Comparison of ENCODE assay signal across 8 cellular contexts in genomic region chr13:29925457-29925856, GRCh38.
A peak's percentile ranks its signal among the peaks of the same experiment; 100 is the strongest.
DNase-seq lines count a peak whose midpoint lies in the region; ATAC-seq and TF ChIP-seq lines count a peak whose summit lies in the region.

No MANE protein-coding gene starts in this region.

- no peak overlapping the region for H3K4me3 Mint-ChIP-seq in activated T-cell treated with anti-CD3 and anti-CD28 coated beads, Interleukin-2, amount 50 U/mL, for 24 hours

- no peak overlapping the region for H3K27ac Mint-ChIP-seq in activated T-cell treated with anti-CD3 and anti-CD28 coated beads, Interleukin-2, amount 50 U/mL, for 24 hours

- H3K4me3 ChIP-seq in smooth muscle cell = no peak overlapping the region

- peak; percentile 90 for ATAC-seq in Right ventricle myocardium superior (ENCODE audit: poor library complexity)
- ATAC-seq in HG02870 (IDR thresholded peaks at IDR 0.05; ENCODE audit: unreplicated experiment) = no peak
- no peak for ATAC-seq in GM19395 (IDR thresholded peaks at IDR 0.05; ENCODE audit: unreplicated experiment)

- H3K9me3 Mint-ChIP-seq in activated T-cell treated with anti-CD3 and anti-CD28 coated beads, Interleukin-2, amount 50 U/mL, for 24 hours = no peaks in the 10 kb centered on the region

- no peaks in the 10 kb centered on the region for H3K36me3 ChIP-seq in smooth muscle cell (ENCODE audit: low read depth)

- H3K9me3 ChIP-seq in smooth muscle cell (replicated peaks; ENCODE audit: low read depth) = no peaks in the 10 kb centered on the region

- no peaks in the 10 kb centered on the region for H4K20me1 ChIP-seq in smooth muscle cell (ENCODE audit: low read depth)

- no peaks in the 10 kb centered on the region for H3K79me2 ChIP-seq in smooth muscle cell (ENCODE audit: low read depth)

- peak overlapping the region; percentile 52 for H3K4me2 ChIP-seq in smooth muscle cell

- H3K9ac ChIP-seq in smooth muscle cell (ENCODE audit: low read depth) = peak overlapping the region; percentile 78

- intact Hi-C loops in Right ventricle myocardium superior (cut with DNase I) = no loop called here

- H3K4me1 ChIP-seq in smooth muscle cell (ENCODE audit: low read depth) = peaks cover 23% of the 10 kb centered on the region

- H3K36me3 Mint-ChIP-seq in activated T-cell treated with anti-CD3 and anti-CD28 coated beads, Interleukin-2, amount 50 U/mL, for 24 hours (ENCODE audit: low read depth) = no peaks in the 10 kb centered on the region

- peak overlapping the region; percentile 92 for H3K27ac ChIP-seq in smooth muscle cell (ENCODE audit: low read depth)

- H3K27me3 ChIP-seq in smooth muscle cell (ENCODE audit: low read depth) = no peaks in the 10 kb centered on the region

- peaks cover 10% of the 10 kb centered on the region for H3F3A ChIP-seq in smooth muscle cell (ENCODE audit: low read depth)

- peak; percentile 37 for DNase-seq in HuH-7.5 (ENCODE audit: low spot score)
- peak; percentile 54 to 59 for DNase-seq in SHP77 (lab: John Stamatoyannopoulos, UW)
- peak; percentile 71 for DNase-seq in Right ventricle myocardium superior
- peak; percentile 18 for DNase-seq in smooth muscle cell (lab: John Stamatoyannopoulos, UW; ENCODE audit: unreplicated experiment)
- DNase-seq in activated T-cell treated with anti-CD3 and anti-CD28 coated beads, Interleukin-2, amount 50 U/mL, for 24 hours = no peak
- no peak for DNase-seq in KG1 (lab: John Stamatoyannopoulos, UW)

- TF ChIP-seq CTCF in smooth muscle cell (IDR thresholded peaks at IDR 0.05; ENCODE audit: borderline replicate concordance, insufficient read depth, poor library complexity, severe bottlenecking) = no peak

- peaks cover 30% of the 10 kb centered on the region for H3K4me1 Mint-ChIP-seq in activated T-cell treated with anti-CD3 and anti-CD28 coated beads, Interleukin-2, amount 50 U/mL, for 24 hours (ENCODE audit: low read depth)

- no peak overlapping the region for H2AFZ ChIP-seq in smooth muscle cell (ENCODE audit: low read depth)

- H3K27me3 Mint-ChIP-seq in activated T-cell treated with anti-CD3 and anti-CD28 coated beads, Interleukin-2, amount 50 U/mL, for 24 hours = no peaks in the 10 kb centered on the region

- 26% methylated on average over 3 of the region's 3 CpGs for WGBS in smooth muscle cell (ENCODE audit: low lambda C conversion rate)

Comparison
In these comparisons a context has a peak if more than half of its experiments do, and no peak if none do; other contexts are left out.
1. DNase-seq: peak in HuH-7.5 (single experiment), SHP77 (2 of 2), Right ventricle myocardium superior (single experiment) and smooth muscle cell (single experiment); none in activated T-cell treated with anti-CD3 and anti-CD28 coated beads, Interleukin-2, amount 50 U/mL, for 24 hours (single experiment) and KG1 (single experiment).